Comparison of ENCODE assay signal across 25 cellular contexts in the genomic region with DNA sequence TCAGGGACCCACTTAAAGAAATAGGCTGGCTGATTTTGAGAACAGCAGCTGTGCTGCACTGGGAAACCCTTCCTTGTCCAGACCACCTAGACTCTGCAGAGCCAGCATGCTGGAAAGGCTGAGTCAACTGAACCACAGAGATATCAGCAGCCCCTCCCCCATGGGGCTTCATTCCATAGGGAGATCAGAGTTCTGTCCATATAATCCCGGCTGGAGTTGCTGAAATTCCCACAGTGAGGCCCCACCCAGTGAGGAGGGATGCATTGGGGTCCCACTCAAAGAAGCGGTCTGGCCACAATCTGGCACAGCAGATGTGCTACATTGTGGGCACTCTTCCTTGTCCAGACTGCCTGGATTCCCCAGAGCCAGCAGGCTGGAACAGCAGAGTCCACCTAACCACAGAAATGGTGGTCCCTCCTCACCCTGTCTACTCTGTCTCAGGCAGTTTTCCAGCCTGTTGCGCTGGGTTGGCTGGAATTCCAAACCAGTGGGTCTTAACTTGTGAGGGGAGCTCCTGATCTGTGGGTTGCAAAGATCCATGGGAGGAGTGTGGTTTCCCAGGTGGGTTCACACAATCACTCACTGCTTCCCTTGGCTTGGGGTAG.
DNase-seq lines count a peak whose midpoint lies in the region; ATAC-seq, FAIRE-seq and TF ChIP-seq lines count a peak whose summit lies in the region.
"Had no signal": no experiment of that assay in that cellular context is flagged by ENCODE, and none has a peak within 500 bp of the region (broad histone marks: within the 10 kb centered on the region; RNA-seq: fewer than 3 reads in every experiment).

No MANE protein-coding gene starts in this region.

- H3K9me3 Mint-ChIP-seq in nephron progenitor cell: peaks cover 21% of the 10 kb centered on the region
- H3K9me3 Mint-ChIP-seq in MCF 10A (ENCODE audit: unreplicated experiment): peaks cover 12% of the 10 kb centered on the region

- H3K27me3 Mint-ChIP-seq in nephron progenitor cell (ENCODE audit: low read depth, poor library complexity): peaks cover 4% of the 10 kb centered on the region
- H3K27me3 Mint-ChIP-seq in MCF 10A (ENCODE audit: insufficient read depth, unreplicated experiment): no peaks in the 10 kb centered on the region
- H3K27me3 Mint-ChIP-seq: activated CD4-positive, alpha-beta T cell treated with anti-CD3 and anti-CD28 coated beads, Interleukin-2, amount 10 ng/mL, durations not matched to agents 24 days and 14 days; activated naive CD8-positive, alpha-beta T cell treated with anti-CD3 and anti-CD28 coated beads, Interleukin-2, amount 10 ng/mL, durations not matched to agents 7 days and 5 days had no signal

- H3K4me1 Mint-ChIP-seq in nephron progenitor cell: no peaks in the 10 kb centered on the region
- H3K4me1 Mint-ChIP-seq in MCF 10A (ENCODE audit: insufficient read depth, unreplicated experiment): peaks cover 11% of the 10 kb centered on the region
- H3K4me1 Mint-ChIP-seq: activated CD4-positive, alpha-beta T cell treated with anti-CD3 and anti-CD28 coated beads, Interleukin-2, amount 10 ng/mL, durations not matched to agents 24 days and 14 days; activated naive CD8-positive, alpha-beta T cell treated with anti-CD3 and anti-CD28 coated beads, Interleukin-2, amount 10 ng/mL, durations not matched to agents 7 days and 5 days had no signal

- DNase-seq in ACHN (peak; percentile 4), RCC 7860 (ENCODE audit: low spot score) (peak; percentile 3), hepatic stellate cell (ENCODE audit: low spot score) (peak; percentile 2), nephron progenitor cell (peak; percentile 8), AG08395 (ENCODE audit: low spot score) (no peak), MCF 10A (ENCODE audit: unreplicated experiment) (no peak)
- DNase-seq: activated CD4-positive, alpha-beta T cell treated with anti-CD3 and anti-CD28 coated beads, Interleukin-2, amount 10 ng/mL, durations not matched to agents 24 days and 14 days; activated CD8-positive, alpha-beta memory T cell treated with anti-CD3 and anti-CD28 coated beads, Interleukin-2, amount 50 U/mL, for 48 hours; activated naive CD8-positive, alpha-beta T cell treated with anti-CD3 and anti-CD28 coated beads, Interleukin-2, amount 10 ng/mL, durations not matched to agents 7 days and 5 days; BE2C; Caco-2; gastrocnemius medialis; KG1; left ventricle myocardium inferior; NCI-H2029; NCI-H345; NCI-H82; nucleus accumbens; SIG-M5; T-helper 1 cell; upper lobe of right lung had no signal

- H3K27ac Mint-ChIP-seq in nephron progenitor cell: no peak overlapping the region
- no peak overlapping the region for H3K27ac Mint-ChIP-seq in MCF 10A (ENCODE audit: low read depth, unreplicated experiment)
- H3K27ac Mint-ChIP-seq: activated CD4-positive, alpha-beta T cell treated with anti-CD3 and anti-CD28 coated beads, Interleukin-2, amount 10 ng/mL, durations not matched to agents 24 days and 14 days; activated naive CD8-positive, alpha-beta T cell treated with anti-CD3 and anti-CD28 coated beads, Interleukin-2, amount 10 ng/mL, durations not matched to agents 7 days and 5 days had no signal

- intact Hi-C loops in MCF 10A (cut with micrococcal nuclease): no loop called here

- in situ Hi-C loops in ACHN (cut with HindIII; ENCODE audit: low pct_ligation_motif_present, low pct_unique_long_range_greater_than_20kb, low sequenced_read_pairs): no loop called here

- POLR2A ChIA-PET in MCF 10A (lab: Yijun Ruan, JAX): no interaction called here

- CTCF ChIA-PET in MCF 10A (lab: Yijun Ruan, JAX): interaction anchor here (1.1 kb wide), 1 partner anchor 63 kb away, joined by 3 read pairs; no protein-coding TSS in a partner anchor

- H3K4me3 Mint-ChIP-seq in nephron progenitor cell (no peak overlapping the region), MCF 10A (ENCODE audit: unreplicated experiment) (no peak overlapping the region)
- H3K4me3 Mint-ChIP-seq: activated CD4-positive, alpha-beta T cell treated with anti-CD3 and anti-CD28 coated beads, Interleukin-2, amount 10 ng/mL, durations not matched to agents 24 days and 14 days; activated naive CD8-positive, alpha-beta T cell treated with anti-CD3 and anti-CD28 coated beads, Interleukin-2, amount 10 ng/mL, durations not matched to agents 7 days and 5 days had no signal

- H3K36me3 Mint-ChIP-seq in nephron progenitor cell (ENCODE audit: low read depth) (no peaks in the 10 kb centered on the region), MCF 10A (ENCODE audit: insufficient read depth, unreplicated experiment) (no peaks in the 10 kb centered on the region)
- H3K36me3 Mint-ChIP-seq: activated naive CD8-positive, alpha-beta T cell treated with anti-CD3 and anti-CD28 coated beads, Interleukin-2, amount 10 ng/mL, durations not matched to agents 7 days and 5 days had no signal

- FAIRE-seq in RCC 7860 (lab: Jason Lieb, UNC): no peak
- FAIRE-seq: bronchial epithelial cell, GM18507 had no signal

- TF ChIP-seq CTCF in nephron progenitor cell (IDR thresholded peaks at IDR 0.05) (no peak), MCF 10A (IDR thresholded peaks at IDR 0.05; ENCODE audit: unreplicated experiment) (no peak)

- ATAC-seq in GM21423 (IDR thresholded peaks at IDR 0.05; ENCODE audit: unreplicated experiment) (no peak), HG03378 (IDR thresholded peaks at IDR 0.05; ENCODE audit: unreplicated experiment) (no peak)
- ATAC-seq: gastrocnemius medialis, upper lobe of right lung had no signal

- no TSS peak for BruUV-seq in MCF 10A (replicated peaks; lab: Mats Ljungman, UMichigan)

Comparison
In these comparisons a context has a peak if more than half of its experiments do, and no peak if none do; other contexts are left out.
1. DNase-seq: peak in ACHN (single experiment), RCC 7860 (single experiment), hepatic stellate cell (single experiment) and nephron progenitor cell (single experiment); none in AG08395 (single experiment) and MCF 10A (single experiment).